ENCODE assay signal across 8 cellular contexts in the genomic region with DNA sequence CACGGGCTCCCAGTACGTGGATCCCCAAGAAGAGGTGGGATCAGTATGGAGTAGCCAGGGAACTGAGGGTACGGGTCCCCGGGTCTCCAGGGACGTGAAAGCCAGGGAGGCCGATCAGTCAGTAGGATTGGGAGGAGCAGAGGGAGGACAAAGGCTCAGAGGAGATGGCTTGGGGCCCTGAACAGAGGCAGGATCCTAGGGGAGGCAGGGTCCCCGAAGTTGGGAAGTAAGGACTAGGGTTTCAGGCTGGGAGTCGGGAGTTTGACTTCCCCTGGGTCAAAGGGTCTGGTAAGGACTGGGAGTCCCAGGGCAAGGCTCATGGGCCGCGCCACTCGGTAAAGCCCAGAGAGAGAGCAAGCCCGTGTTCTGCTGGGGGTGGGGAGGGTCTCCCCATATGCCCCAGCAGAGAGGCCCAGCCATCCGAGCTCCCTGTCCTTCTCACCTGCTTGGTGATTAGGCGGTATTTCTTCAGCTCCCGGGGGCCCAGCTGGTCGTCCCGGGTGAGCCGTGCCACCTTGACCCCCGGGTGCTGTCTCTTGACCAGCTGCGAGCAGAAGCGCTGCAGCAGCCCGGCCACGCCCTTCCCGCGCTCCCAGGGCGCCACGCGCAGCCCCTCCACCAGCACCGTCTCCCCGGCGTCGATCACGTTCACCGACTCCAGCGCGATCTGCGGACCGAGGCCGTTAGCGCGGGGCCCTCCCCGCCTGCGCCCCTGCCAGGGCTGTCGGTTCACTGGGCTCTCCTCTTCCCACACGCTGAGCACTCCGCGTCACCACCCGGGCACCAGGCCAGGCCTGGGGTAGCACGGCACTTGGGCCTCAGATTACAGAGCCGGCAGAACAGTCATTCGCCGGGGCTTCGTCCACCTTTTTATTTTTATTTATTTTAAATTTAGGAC. TPM values are rescaled to one million over a fixed set of nuclear protein-coding genes. Genes with fewer than 3 reads are reported as not detected.
DNase-seq lines count a peak whose midpoint lies in the region; ATAC-seq and TF ChIP-seq lines count a peak whose summit lies in the region.

No MANE protein-coding gene starts in this region.

- no peak overlapping the region for H4K91ac ChIP-seq in neuronal stem cell (ENCODE audit: low read depth, low read length, poor library complexity)

- H3K4me3 ChIP-seq in Peyer's patch (peak overlapping the region in 3 of 4 donors; percentile 3 to 21 (median 20)), esophagus muscularis mucosa (peak overlapping the region; percentile 1 to 40 (median 12)), neuronal stem cell (ENCODE audit: low read length in 2 of 2) (no peak overlapping the region)

- H4K8ac ChIP-seq in neuronal stem cell (ENCODE audit: low read depth, low read length) = no peak overlapping the region

- 11% methylated on average over 43 of the region's 53 CpGs for WGBS in esophagus muscularis mucosa
- no CpG with 5 or more reads among the region's 53 CpGs for WGBS in neuronal stem cell (ENCODE audit: extremely low coverage in 2 of 2, insufficient read length in 2 of 2, insufficient replicate concordance in 1 of 2), 2 donors

- H3K9me3 ChIP-seq in Peyer's patch (peaks cover 0 to 5% (median 0%) of the 10 kb centered on the region in 4 donors), esophagus muscularis mucosa (no peaks in the 10 kb centered on the region), neuronal stem cell (replicated peaks in 1 of 2; ENCODE audit: control insufficient read depth in 2 of 2, insufficient read depth in 1 of 2, low read depth in 1 of 2, low read length in 2 of 2) (peaks cover 3% of the 10 kb centered on the region in 2 donors)

- H3K36me3 ChIP-seq in Peyer's patch = no peaks in the 10 kb centered on the region
- no peaks in the 10 kb centered on the region for H3K36me3 ChIP-seq in esophagus muscularis mucosa
- H3K36me3 ChIP-seq in neuronal stem cell (replicated peaks in 1 of 2; ENCODE audit: control insufficient read depth in 2 of 2, insufficient read depth in 2 of 2, low read length in 2 of 2) = no peaks in the 10 kb centered on the region

- peak; percentile 37 for ATAC-seq in stimulated activated naive CD8-positive, alpha-beta T cell treated with anti-CD3 and anti-CD28 coated beads, Interleukin-15, amount 100 ng/mL, for 72 hours
- no peak for ATAC-seq in stimulated activated naive CD8-positive, alpha-beta T cell treated with anti-CD3 and anti-CD28 coated beads, Interleukin-15, Interleukin-2, amounts not matched to agents 100 U/mL and 50 U/mL, for 24 hours
- no peak for ATAC-seq in GM21717 (IDR thresholded peaks at IDR 0.05; ENCODE audit: unreplicated experiment)
- ATAC-seq in HG03442 (IDR thresholded peaks at IDR 0.05; ENCODE audit: unreplicated experiment) = no peak

- H3K4me1 ChIP-seq in Peyer's patch (peaks cover 0 to 45% (median 30%) of the 10 kb centered on the region in 4 donors), esophagus muscularis mucosa (peaks cover 36 to 52% (median 39%) of the 10 kb centered on the region in 4 donors), neuronal stem cell (ENCODE audit: control insufficient read depth in 2 of 2, insufficient read depth in 1 of 2, low read depth in 1 of 2, low read length in 2 of 2) (peaks cover 41 to 49% of the 10 kb centered on the region in 2 donors)

- H3K27ac Mint-ChIP-seq in stimulated activated naive CD8-positive, alpha-beta T cell treated with anti-CD3 and anti-CD28 coated beads, Interleukin-15, amount 100 ng/mL, for 72 hours = no peak overlapping the region

- peak overlapping the region; percentile 56 for H3K14ac ChIP-seq in neuronal stem cell (ENCODE audit: low read length)

- H3K23ac ChIP-seq in neuronal stem cell (ENCODE audit: low read depth, low read length, poor library complexity) = peak overlapping the region; percentile 96

- peak overlapping the region; percentile 85 for H2BK15ac ChIP-seq in neuronal stem cell (ENCODE audit: low read length)

- intact Hi-C loops in esophagus muscularis mucosa (cut with DNase I) = no loop called here

- H3K27ac ChIP-seq in Peyer's patch (no peak overlapping the region), esophagus muscularis mucosa (replicated peaks in 1 of 4) (no peak overlapping the region), neuronal stem cell (replicated peaks; ENCODE audit: low read length) (no peak overlapping the region)

- H3K18ac ChIP-seq in neuronal stem cell (ENCODE audit: low read length) = peak overlapping the region; percentile 95

- no peaks in the 10 kb centered on the region for H3K79me1 ChIP-seq in neuronal stem cell (ENCODE audit: low read depth, low read length)

- H2AK5ac ChIP-seq in neuronal stem cell (ENCODE audit: low read depth, low read length) = peak overlapping the region; percentile 76

- H2BK12ac ChIP-seq in neuronal stem cell (ENCODE audit: low read length) = peak overlapping the region; percentile 97

- peak overlapping the region; percentile 83 for H2BK120ac ChIP-seq in neuronal stem cell (ENCODE audit: low read depth, low read length)

- no peak overlapping the region for H3K4ac ChIP-seq in neuronal stem cell (ENCODE audit: low read length)

- no peak for TF ChIP-seq CTCF in Peyer's patch (IDR thresholded peaks at IDR 0.05)
- TF ChIP-seq CTCF in esophagus muscularis mucosa (IDR thresholded peaks at IDR 0.05) = no peak

- peak overlapping the region; percentile 70 for H2BK5ac ChIP-seq in neuronal stem cell (ENCODE audit: low read length)

- TF ChIP-seq POLR2A in Peyer's patch (IDR thresholded peaks at IDR 0.05) = no peak
- no peak for TF ChIP-seq POLR2A in esophagus muscularis mucosa (IDR thresholded peaks at IDR 0.05; ENCODE audit: low read depth)

- H3K9ac ChIP-seq in neuronal stem cell (ENCODE audit: low read depth, low read length, poor library complexity) = peak overlapping the region; percentile 80

- peak overlapping the region; percentile 60 for H3K4me2 ChIP-seq in neuronal stem cell (ENCODE audit: insufficient read depth, low read length, poor library complexity, severe bottlenecking)

- DNase-seq in stimulated activated naive CD8-positive, alpha-beta T cell treated with anti-CD3 and anti-CD28 coated beads, Interleukin-15, amount 100 ng/mL, for 72 hours = peak in 1 of 2 donors; percentile 45
- no peak for DNase-seq in stimulated activated naive CD8-positive, alpha-beta T cell treated with anti-CD3 and anti-CD28 coated beads, Interleukin-15, Interleukin-2, amounts not matched to agents 100 U/mL and 50 U/mL, for 24 hours
- DNase-seq in Peyer's patch = peak in 2 of 3 donors; percentile 70 to 72
- DNase-seq in esophagus muscularis mucosa (ENCODE audit: extremely low spot score) = no peak
- DNase-seq in neuronal stem cell (ENCODE audit: low spot score) = no peak
- DNase-seq in SKM-1 (lab: John Stamatoyannopoulos, UW; ENCODE audit: unreplicated experiment) = no peak

- H3K27me3 ChIP-seq in Peyer's patch = peaks cover 0 to 43% of the 10 kb centered on the region in 2 donors
- H3K27me3 ChIP-seq in esophagus muscularis mucosa = peaks cover 18 to 100% (median 92%) of the 10 kb centered on the region in 4 donors
- H3K27me3 ChIP-seq in neuronal stem cell (ENCODE audit: control insufficient read depth in 3 of 3, insufficient read depth in 3 of 3, low read depth in 1 of 3, low read length in 3 of 3) = peaks cover 58 to 92% (median 90%) of the 10 kb centered on the region in 3 experiments

- peaks cover 100% of the 10 kb centered on the region for H3K27me3 Mint-ChIP-seq in stimulated activated naive CD8-positive, alpha-beta T cell treated with anti-CD3 and anti-CD28 coated beads, Interleukin-15, amount 100 ng/mL, for 72 hours

- peak overlapping the region; percentile 61 to 83 for H3K4me3 Mint-ChIP-seq in stimulated activated naive CD8-positive, alpha-beta T cell treated with anti-CD3 and anti-CD28 coated beads, Interleukin-15, amount 100 ng/mL, for 72 hours

- no peak for TF ChIP-seq EP300 in esophagus muscularis mucosa (IDR thresholded peaks at IDR 0.05)

- H3K4me1 Mint-ChIP-seq in stimulated activated naive CD8-positive, alpha-beta T cell treated with anti-CD3 and anti-CD28 coated beads, Interleukin-15, amount 100 ng/mL, for 72 hours = peaks cover 67% of the 10 kb centered on the region

- no peaks in the 10 kb centered on the region for H3K9me3 Mint-ChIP-seq in stimulated activated naive CD8-positive, alpha-beta T cell treated with anti-CD3 and anti-CD28 coated beads, Interleukin-15, amount 100 ng/mL, for 72 hours

- no peak overlapping the region for H2AFZ ChIP-seq in neuronal stem cell (ENCODE audit: low read length)

RNA-seq across cellular contexts. Expression of gene NAT16, which starts 7.0 kb away (rescaled TPM):
- total RNA-seq in Peyer's patch (1 to 10 TPM in 1 of 4 donors, not detected in 3; 1.0 TPM), esophagus muscularis mucosa (not detected)
- polyA plus RNA-seq in neuronal stem cell (2013, experiment 1 of 2) = 1.4 TPM
- polyA plus RNA-seq in neuronal stem cell (2013, experiment 2 of 2) = 1.6 TPM

RNA-seq across cellular contexts. Expression of gene VGF, which starts 7.7 kb away (rescaled TPM):
- under 1 TPM in 1 of 4 donors, not detected in 3; 0.94 TPM for total RNA-seq in Peyer's patch
- total RNA-seq in esophagus muscularis mucosa = under 1 TPM in 3 of 4 donors, not detected in 1; 0.23 to 0.33 (median 0.26) TPM
- 3.6 TPM for polyA plus RNA-seq in neuronal stem cell (2013, experiment 1 of 2)
- polyA plus RNA-seq in neuronal stem cell (2013, experiment 2 of 2) = 3.9 TPM

RNA-seq across cellular contexts. Expression of gene AP1S1, which starts 18.8 kb away (rescaled TPM):
- total RNA-seq in Peyer's patch (100 to 1,000 TPM in 2 of 4 donors, 10 to 100 TPM in 2; 53.6 to 136 (median 95.7) TPM), esophagus muscularis mucosa (10 to 100 TPM; 28.2 to 44.4 (median 35.5) TPM)
- 50.8 TPM for polyA plus RNA-seq in neuronal stem cell (2013, experiment 1 of 2)
- 51.6 TPM for polyA plus RNA-seq in neuronal stem cell (2013, experiment 2 of 2)

RNA-seq across cellular contexts. Expression of gene MOGAT3, which starts 27.7 kb away (rescaled TPM):
- total RNA-seq in Peyer's patch (100 to 1,000 TPM in 2 of 4 donors, 10 to 100 TPM in 1, not detected in 1; 91.4 to 195 (median 123) TPM), esophagus muscularis mucosa (under 1 TPM in 1 of 4 donors, not detected in 3; 0.17 TPM)
- not detected for polyA plus RNA-seq in neuronal stem cell (2013, experiment 1 of 2)
- polyA plus RNA-seq in neuronal stem cell (2013, experiment 2 of 2) = not detected

RNA-seq across cellular contexts. Expression of gene PLOD3, which starts 44.3 kb away (rescaled TPM):
- 100 to 1,000 TPM in 2 of 4 donors, 10 to 100 TPM in 2; 62.7 to 103 (median 83.7) TPM for total RNA-seq in Peyer's patch
- total RNA-seq in esophagus muscularis mucosa = 10 to 100 TPM; 30.3 to 60.2 (median 50.1) TPM
- 35.2 TPM for polyA plus RNA-seq in neuronal stem cell (2013, experiment 1 of 2)
- polyA plus RNA-seq in neuronal stem cell (2013, experiment 2 of 2) = 35.0 TPM

Comparison
In these comparisons a context has a peak if more than half of its experiments do, and no peak if none do; other contexts are left out.
1. DNase-seq: peak in Peyer's patch (2 of 3); none in stimulated activated naive CD8-positive, alpha-beta T cell treated with anti-CD3 and anti-CD28 coated beads, Interleukin-15, Interleukin-2, amounts not matched to agents 100 U/mL and 50 U/mL, for 24 hours (single experiment), esophagus muscularis mucosa (single experiment), neuronal stem cell (single experiment) and SKM-1 (single experiment).
2. H3K4me3 ChIP-seq: peak in Peyer's patch (3 of 4) and esophagus muscularis mucosa (4 of 4); none in neuronal stem cell (0 of 2).